Comparison of ENCODE assay signal across 8 cellular contexts in the genomic region with DNA sequence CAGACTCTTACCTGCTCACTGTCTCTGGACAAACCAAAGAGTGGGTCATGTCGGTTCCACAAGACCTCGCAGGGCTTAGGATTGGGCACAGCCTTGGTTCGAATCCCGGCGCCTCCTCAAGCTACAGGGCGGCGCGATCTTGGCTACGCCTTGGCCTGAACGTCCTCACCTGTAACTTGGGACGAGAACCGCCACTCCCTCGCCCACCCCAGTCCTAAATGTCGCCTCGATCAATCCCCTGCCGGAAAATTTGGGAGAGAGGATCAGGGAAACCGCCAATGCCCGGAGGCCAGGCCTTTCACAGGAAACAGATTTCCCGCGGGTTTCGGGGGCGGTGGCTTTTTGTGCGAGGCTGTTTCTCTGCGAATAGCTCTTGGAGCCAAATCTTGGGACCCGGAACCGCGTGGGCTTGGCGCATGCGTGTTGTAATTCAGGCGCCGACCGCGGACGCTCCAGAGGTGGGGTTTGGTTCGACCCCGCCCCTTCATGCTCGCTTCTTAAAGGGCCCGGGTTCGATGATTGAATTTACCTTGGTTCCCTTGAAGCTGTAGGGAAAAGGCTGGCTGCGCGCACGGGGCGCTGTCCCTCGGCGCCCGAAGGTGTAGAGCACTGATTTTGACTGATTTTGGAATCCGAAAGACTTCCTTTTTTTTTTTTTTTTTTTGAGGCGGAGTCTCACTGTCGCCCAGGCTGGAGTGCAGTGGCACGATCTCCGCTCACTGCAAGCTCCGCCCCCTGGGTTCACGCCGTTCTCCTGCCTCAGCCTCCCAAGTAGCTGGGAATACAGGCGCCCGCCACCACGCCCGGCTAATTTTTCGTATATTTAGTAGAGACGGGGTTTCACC. TPM values are rescaled to one million over a fixed set of nuclear protein-coding genes. Genes with fewer than 3 reads are reported as not detected.
DNase-seq lines count a peak whose midpoint lies in the region; ATAC-seq and TF ChIP-seq lines count a peak whose summit lies in the region.

A gene with protein sequence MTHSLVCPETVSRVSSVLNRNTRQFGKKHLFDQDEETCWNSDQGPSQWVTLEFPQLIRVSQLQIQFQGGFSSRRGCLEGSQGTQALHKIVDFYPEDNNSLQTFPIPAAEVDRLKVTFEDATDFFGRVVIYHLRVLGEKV (minus strand): TSS at position 403 of the 845 bp plus-strand sequence. CDS start 354 bp downstream, at position 49.

- TSS peak; percentile 89 for BruUV-seq in A673 (replicated peaks; lab: Mats Ljungman, UMichigan)

- DNase-seq in A673 (ENCODE audit: low spot score) = peak; percentile 96
- peak; percentile 79 for DNase-seq in NCI-H526 treated with DMSO at 0.1 percent for 48 hours (lab: John Stamatoyannopoulos, UW)
- DNase-seq in activated CD4-positive, alpha-beta T cell treated with anti-CD3 and anti-CD28 coated beads for 48 hours = peak; percentile 97
- DNase-seq in kidney tubule cell (ENCODE audit: low spot score) = peak; percentile 93
- DNase-seq in stimulated activated CD4-positive, alpha-beta T cell treated with anti-CD3 and anti-CD28 coated beads, Interleukin-1b, Interleukin-23, amount 100 ng/mL, for 1 hour (ENCODE audit: low read depth in 2 of 2) = peak; percentile 78 to 89

- POLR2A ChIA-PET in A673 (lab: Charles Lee; ENCODE audit: low non-redundant PET) = interaction anchor here (0.8 kb wide), 1 partner anchor 11 kb away, joined by 7 read pairs; no protein-coding TSS in a partner anchor

- H3K4me3 ChIP-seq in A673 (ENCODE audit: low read depth, low read length, poor library complexity, severe bottlenecking) = peak within 1 kb of the TSS; percentile 68

- intact Hi-C loops in A673 (cut with micrococcal nuclease; ENCODE audit: unreplicated experiment) = no loop called here

- H3K27me3 ChIP-seq in A673 (replicated peaks; ENCODE audit: insufficient read depth, low read depth, low read length, poor library complexity) = no peaks in the 10 kb centered on the region

- no peaks in the 10 kb centered on the region for H3K9me3 ChIP-seq in A673 (ENCODE audit: low read depth, low read length, poor library complexity, severe bottlenecking)

- no peak for TF ChIP-seq CTCF in A673 (conservative IDR thresholded peaks at IDR 0.05; ENCODE audit: low read depth, low read length)

- CTCF ChIA-PET in A673 (lab: Charles Lee) = interaction anchor here (0.7 kb wide), 1 partner anchor 12 kb away, joined by 13 read pairs; the partner anchor contains the start of gene BORCS8

- H3K36me3 ChIP-seq in A673 (ENCODE audit: insufficient read depth, low read length, poor library complexity, severe bottlenecking) = peaks cover 13% of the 10 kb centered on the region

- peaks cover 10% of the 10 kb centered on the region for H3K4me1 ChIP-seq in A673 (ENCODE audit: insufficient read depth, low read length, poor library complexity, severe bottlenecking)

- ATAC-seq in GM18907 (IDR thresholded peaks at IDR 0.05; ENCODE audit: unreplicated experiment) (peak; percentile 64), HG03354 (IDR thresholded peaks at IDR 0.05; ENCODE audit: poor library complexity, severe bottlenecking, unreplicated experiment) (peak; percentile 74)

- peak within 1 kb of the TSS; percentile 89 for H3K27ac ChIP-seq in A673 (ENCODE audit: low read depth, low read length, poor library complexity, severe bottlenecking)
- H3K27ac ChIP-seq in cingulate gyrus (ENCODE audit: low read depth, low read length) = peak within 1 kb of the TSS; percentile 67

RNA-seq across cellular contexts. Expression of the gene that starts here (rescaled TPM):
- 35.6 and 45.3 TPM in 2 replicates for total RNA-seq in A673 (2021)

Comparison
In these comparisons a context has a peak if more than half of its experiments do, and no peak if none do; other contexts are left out.
1. Peak in every context shown above with its lines: DNase-seq, ATAC-seq, H3K4me3 ChIP-seq and H3K27ac ChIP-seq.